In the genomic region with DNA sequence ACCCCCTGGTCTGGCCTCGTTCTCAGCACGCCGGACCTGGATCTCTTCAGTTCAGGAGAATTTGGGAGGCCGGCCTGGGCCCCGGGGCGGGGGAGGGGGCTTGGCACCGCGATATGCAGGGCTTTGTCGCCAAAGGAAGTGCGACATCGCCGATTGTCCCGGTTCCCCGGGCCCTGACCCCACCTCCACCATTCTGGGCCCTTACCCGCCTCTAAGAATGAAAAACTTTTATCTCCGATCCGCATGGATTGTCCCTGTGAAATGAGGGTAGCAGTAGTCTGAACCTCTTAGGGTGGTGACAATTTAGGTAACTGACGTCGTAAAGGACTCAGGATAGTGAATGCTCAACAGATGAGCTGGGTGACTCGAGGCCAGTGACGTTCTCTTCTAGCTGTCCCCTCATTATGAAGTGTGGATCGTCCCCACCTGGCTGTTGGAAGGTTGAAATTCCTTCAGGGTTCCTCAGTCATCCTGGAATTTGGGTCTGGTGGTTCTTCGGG, we compare ENCODE assay signal across 8 cellular contexts. TPM values are rescaled to one million over a fixed set of nuclear protein-coding genes. Genes with fewer than 3 reads are reported as not detected.
DNase-seq lines count a peak whose midpoint lies in the region; ATAC-seq and TF ChIP-seq lines count a peak whose summit lies in the region.

No MANE protein-coding gene starts in this region.

- H3K9me3 ChIP-seq in liver (ENCODE audit: control insufficient read depth in 4 of 4, low read length in 3 of 4) = no peaks in the 10 kb centered on the region
- no peaks in the 10 kb centered on the region for H3K9me3 ChIP-seq in thyroid gland

- intact Hi-C loops in thyroid gland (cut with DNase I) = no loop called here

- TF ChIP-seq POLR2A in thyroid gland (IDR thresholded peaks at IDR 0.05) = no peak

- H3K4me1 Mint-ChIP-seq in activated T-cell treated with anti-CD3 and anti-CD28 coated beads, Interleukin-2, amount 50 U/mL, for 24 hours (ENCODE audit: low read depth) = peaks cover 41% of the 10 kb centered on the region
- H3K4me1 Mint-ChIP-seq in activated naive CD8-positive, alpha-beta T cell treated with anti-CD3 and anti-CD28 coated beads, Interleukin-2, amount 10 ng/mL, durations not matched to agents 7 days and 5 days = peaks cover 26% of the 10 kb centered on the region

- H3K27me3 ChIP-seq in liver (ENCODE audit: control insufficient read depth in 4 of 4, insufficient read depth in 4 of 4, low read length in 3 of 4) (no peaks in the 10 kb centered on the region), thyroid gland (no peaks in the 10 kb centered on the region)

- H3K4me3 ChIP-seq in liver (ENCODE audit: low read depth in 1 of 3, low read length in 3 of 3) = peak overlapping the region; percentile 57 to 89 (median 80)
- peak overlapping the region; percentile 77 to 81 (median 78) for H3K4me3 ChIP-seq in thyroid gland (replicated peaks in 1 of 3)

- DNase-seq in activated T-cell treated with anti-CD3 and anti-CD28 coated beads, Interleukin-2, amount 50 U/mL, for 24 hours = peak; percentile 66
- DNase-seq in activated T-cell treated with anti-CD3 and anti-CD28 coated beads for 4 hours (no peak), thyroid gland (no peak), NCI-H146 treated with DMSO at 0.1 percent for 48 hours (lab: John Stamatoyannopoulos, UW; ENCODE audit: unreplicated experiment) (no peak), T1000 (lab: John Stamatoyannopoulos, UW) (no peak), DMS114 treated with DMSO at 0.1 percent for 48 hours (lab: John Stamatoyannopoulos, UW; ENCODE audit: unreplicated experiment) (no peak)
- no peak for DNase-seq in activated naive CD8-positive, alpha-beta T cell treated with anti-CD3 and anti-CD28 coated beads, Interleukin-2, amount 10 ng/mL, durations not matched to agents 7 days and 5 days

- peak overlapping the region; percentile 45 to 66 for H3K9ac ChIP-seq in liver (ENCODE audit: low read depth in 1 of 2, low read length in 2 of 2)

- peak overlapping the region; percentile 42 to 52 for H3K27ac ChIP-seq in liver (ENCODE audit: low read depth in 1 of 2, low read length in 2 of 2)
- peak overlapping the region in 2 of 3 donors; percentile 27 to 55 for H3K27ac ChIP-seq in thyroid gland

- TF ChIP-seq CTCF in liver (IDR thresholded peaks at IDR 0.05; ENCODE audit: low read depth, low read length, missing input control) (no peak), thyroid gland (IDR thresholded peaks at IDR 0.05) (no peak)

- H3K9me3 Mint-ChIP-seq in activated T-cell treated with anti-CD3 and anti-CD28 coated beads, Interleukin-2, amount 50 U/mL, for 24 hours = no peaks in the 10 kb centered on the region
- no peaks in the 10 kb centered on the region for H3K9me3 Mint-ChIP-seq in activated naive CD8-positive, alpha-beta T cell treated with anti-CD3 and anti-CD28 coated beads, Interleukin-2, amount 10 ng/mL, durations not matched to agents 7 days and 5 days

- peak overlapping the region; percentile 95 for H3K27ac Mint-ChIP-seq in activated T-cell treated with anti-CD3 and anti-CD28 coated beads, Interleukin-2, amount 50 U/mL, for 24 hours
- H3K27ac Mint-ChIP-seq in activated naive CD8-positive, alpha-beta T cell treated with anti-CD3 and anti-CD28 coated beads, Interleukin-2, amount 10 ng/mL, durations not matched to agents 7 days and 5 days = peak overlapping the region; percentile 99

- H3K27me3 Mint-ChIP-seq in activated T-cell treated with anti-CD3 and anti-CD28 coated beads, Interleukin-2, amount 50 U/mL, for 24 hours = no peaks in the 10 kb centered on the region
- H3K27me3 Mint-ChIP-seq in activated naive CD8-positive, alpha-beta T cell treated with anti-CD3 and anti-CD28 coated beads, Interleukin-2, amount 10 ng/mL, durations not matched to agents 7 days and 5 days = no peaks in the 10 kb centered on the region

- H3K36me3 Mint-ChIP-seq in activated T-cell treated with anti-CD3 and anti-CD28 coated beads, Interleukin-2, amount 50 U/mL, for 24 hours (ENCODE audit: low read depth) = peaks cover 54% of the 10 kb centered on the region
- no peaks in the 10 kb centered on the region for H3K36me3 Mint-ChIP-seq in activated naive CD8-positive, alpha-beta T cell treated with anti-CD3 and anti-CD28 coated beads, Interleukin-2, amount 10 ng/mL, durations not matched to agents 7 days and 5 days

- no peak for ATAC-seq in activated naive CD8-positive, alpha-beta T cell treated with anti-CD3 and anti-CD28 coated beads, Interleukin-2, amount 10 ng/mL, durations not matched to agents 7 days and 5 days (ENCODE audit: low read depth)

- TF ChIP-seq RAD21 in liver (IDR thresholded peaks at IDR 0.05) = no peak

- 10% methylated on average over 23 of the region's 23 CpGs for WGBS in liver
- 6 to 17% methylated on average over 5 to 20 of the region's 23 CpGs for WGBS in thyroid gland, 2 donors

- POLR2A ChIA-PET in activated naive CD8-positive, alpha-beta T cell treated with anti-CD3 and anti-CD28 coated beads, Interleukin-2, amount 10 ng/mL, durations not matched to agents 7 days and 5 days (lab: Charles Lee) = interaction anchor here (0.8 to 3.8 kb wide), 10 partner anchors 11 to 95 kb away, joined by 3 to 45 read pairs (median 4); partner anchors contain the start of genes ANO8, BST2 and GTPBP3

- H3K4me1 ChIP-seq in liver (ENCODE audit: control insufficient read depth in 4 of 4, insufficient read depth in 4 of 4, low read length in 3 of 4) = peaks cover 0 to 44% (median 29%) of the 10 kb centered on the region in 4 donors
- peaks cover 32 to 34% of the 10 kb centered on the region in 2 donors for H3K4me1 ChIP-seq in thyroid gland

- H3K4me3 Mint-ChIP-seq in activated T-cell treated with anti-CD3 and anti-CD28 coated beads, Interleukin-2, amount 50 U/mL, for 24 hours = peak overlapping the region; percentile 95
- H3K4me3 Mint-ChIP-seq in activated naive CD8-positive, alpha-beta T cell treated with anti-CD3 and anti-CD28 coated beads, Interleukin-2, amount 10 ng/mL, durations not matched to agents 7 days and 5 days = peak overlapping the region; percentile 99

- H3K36me3 ChIP-seq in liver (ENCODE audit: control insufficient read depth in 4 of 4, insufficient read depth in 3 of 4, low read depth in 1 of 4, low read length in 3 of 4) (peaks cover 5 to 13% (median 10%) of the 10 kb centered on the region in 4 donors), thyroid gland (peaks cover 6 to 11% of the 10 kb centered on the region in 2 donors)

TF ChIP-seq in liver, 16 proteins besides CTCF, POLR2A, EP300 and RAD21:
- TF ChIP-seq HNF4A (conservative IDR thresholded peaks at IDR 0.05) (no peak), GABPA (IDR thresholded peaks at IDR 0.05 in 1 of 2, conservative IDR thresholded peaks at IDR 0.05 in 1 of 2) (peak in 1 of 2 donors; percentile 39)

RNA-seq across cellular contexts. Expression of gene DDA1, which starts 0.6 kb away (rescaled TPM):
- 10 to 100 TPM; 44.1 to 46.7 TPM for total RNA-seq in activated naive CD8-positive, alpha-beta T cell treated with anti-CD3 and anti-CD28 coated beads, Interleukin-2, amount 10 ng/mL, durations not matched to agents 7 days and 5 days
- total RNA-seq in liver (10 to 100 TPM in 1 of 2 donors, 1 to 10 TPM in 1; 7.9 to 13.5 TPM), thyroid gland (10 to 100 TPM; 14.5 to 40.4 (median 20.1) TPM)
- 10 to 100 TPM; 28.2 to 37.9 TPM for polyA plus RNA-seq in liver

RNA-seq across cellular contexts. Expression of gene MRPL34, which starts 4.3 kb away (rescaled TPM):
- total RNA-seq in activated naive CD8-positive, alpha-beta T cell treated with anti-CD3 and anti-CD28 coated beads, Interleukin-2, amount 10 ng/mL, durations not matched to agents 7 days and 5 days = 10 to 100 TPM; 88.0 to 92.8 TPM
- total RNA-seq in liver = 100 to 1,000 TPM in 1 of 2 donors, 10 to 100 TPM in 1; 23.3 to 123 TPM
- polyA plus RNA-seq in liver = 100 to 1,000 TPM; 158 to 301 TPM
- total RNA-seq in thyroid gland = 100 to 1,000 TPM in 3 of 4 donors, 10 to 100 TPM in 1; 95.8 to 311 (median 149) TPM

RNA-seq across cellular contexts. Expression of gene ABHD8, which starts 6.8 kb away (rescaled TPM):
- total RNA-seq in activated naive CD8-positive, alpha-beta T cell treated with anti-CD3 and anti-CD28 coated beads, Interleukin-2, amount 10 ng/mL, durations not matched to agents 7 days and 5 days = 10 to 100 TPM; 12.4 to 12.9 TPM
- total RNA-seq in liver (10 to 100 TPM in 1 of 2 donors, 1 to 10 TPM in 1; 6.3 to 26.9 TPM), thyroid gland (10 to 100 TPM; 14.4 to 31.2 (median 23.3) TPM)
- polyA plus RNA-seq in liver = 10 to 100 TPM in 1 of 2 donors, 1 to 10 TPM in 1; 8.6 to 20.2 TPM

RNA-seq across cellular contexts. Expression of gene ANO8, which starts 24.6 kb away (rescaled TPM):
- 10 to 100 TPM; 19.5 to 23.1 TPM for total RNA-seq in activated naive CD8-positive, alpha-beta T cell treated with anti-CD3 and anti-CD28 coated beads, Interleukin-2, amount 10 ng/mL, durations not matched to agents 7 days and 5 days
- total RNA-seq in liver (1 to 10 TPM; 1.8 to 5.8 TPM), thyroid gland (10 to 100 TPM in 1 of 4 donors, 1 to 10 TPM in 3; 5.0 to 10.9 (median 5.9) TPM)
- 1 to 10 TPM in 1 of 2 donors, under 1 TPM in 1; 0.75 to 2.3 TPM for polyA plus RNA-seq in liver

RNA-seq across cellular contexts. Expression of gene GTPBP3, which starts 27.3 kb away (rescaled TPM):
- 10 to 100 TPM; 41.8 to 46.7 TPM for total RNA-seq in activated naive CD8-positive, alpha-beta T cell treated with anti-CD3 and anti-CD28 coated beads, Interleukin-2, amount 10 ng/mL, durations not matched to agents 7 days and 5 days
- total RNA-seq in liver = 10 to 100 TPM in 1 of 2 donors, 1 to 10 TPM in 1; 9.8 to 15.5 TPM
- 1 to 10 TPM; 4.9 to 9.4 TPM for polyA plus RNA-seq in liver
- total RNA-seq in thyroid gland = 10 to 100 TPM; 17.7 to 21.8 (median 19.6) TPM
